ENCODE assay signal across 20 cellular contexts in the genomic region with DNA sequence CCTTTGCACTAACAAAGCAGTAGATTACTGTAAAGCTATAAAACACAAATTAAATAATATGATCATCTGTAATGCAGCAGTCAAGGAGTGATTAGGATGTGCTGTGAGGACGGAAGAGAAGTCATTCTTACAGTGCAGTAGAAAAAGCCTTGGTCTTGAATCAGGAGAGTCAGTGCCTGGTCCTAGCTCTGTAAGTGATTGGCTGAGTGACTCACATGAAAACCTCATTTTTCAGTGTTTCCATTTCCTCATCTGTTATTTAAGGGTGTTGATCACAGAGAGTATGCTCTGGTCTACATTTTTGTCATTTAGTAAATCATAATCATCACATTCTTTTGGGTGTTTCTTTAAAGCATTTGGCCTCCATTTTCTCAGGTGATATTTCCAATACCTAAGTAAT.
A peak's percentile ranks its signal among the peaks of the same experiment; 100 is the strongest.
DNase-seq lines count a peak whose midpoint lies in the region; ATAC-seq, FAIRE-seq and TF ChIP-seq lines count a peak whose summit lies in the region.
"Had no signal": no experiment of that assay in that cellular context is flagged by ENCODE, and none has a peak within 500 bp of the region (broad histone marks: within the 10 kb centered on the region; RNA-seq: fewer than 3 reads in every experiment).

No MANE protein-coding gene starts in this region.

- no peak overlapping the region for H2AK5ac ChIP-seq in mesenchymal stem cell (ENCODE audit: low read length, severe bottlenecking)

- no peaks in the 10 kb centered on the region for H4K20me1 ChIP-seq in HepG2 (ENCODE audit: insufficient read depth, low read length)

- intact Hi-C loops in HepG2 (cut with micrococcal nuclease; ENCODE audit: unreplicated experiment) (no loop called here), right lobe of liver (cut with DNase I) (no loop called here), Calu3 (cut with micrococcal nuclease; ENCODE audit: unreplicated experiment) (no loop called here)

- TF ChIP-seq EP300 in HepG2 (IDR thresholded peaks at IDR 0.05; ENCODE audit: low read depth in 2 of 2, low read length in 2 of 2): no peak
- TF ChIP-seq EP300 in HepG2 (CRISPR knock-in tag; IDR thresholded peaks at IDR 0.05; ENCODE audit: borderline replicate concordance): no peak

- H3K9ac ChIP-seq in HepG2 (ENCODE audit: insufficient read depth, low read depth, low read length): peak overlapping the region; percentile 80
- no peak overlapping the region for H3K9ac ChIP-seq in mesenchymal stem cell (ENCODE audit: low read length)

- no peak overlapping the region for H3K27ac Mint-ChIP-seq in activated naive CD8-positive, alpha-beta T cell treated with anti-CD3 and anti-CD28 coated beads for 36 hours
- no peak overlapping the region for H3K27ac Mint-ChIP-seq in Calu3 (ENCODE audit: unreplicated experiment)
- H3K27ac Mint-ChIP-seq: activated B cell treated with CpG ODN at 0.5 μM for 24 hours; activated T-helper 17 cell treated with anti-CD3 and anti-CD28 coated beads, Interleukin-2, amount 50 U/mL, for 72 hours; immature natural killer cell had no signal

- H3K18ac ChIP-seq in mesenchymal stem cell (ENCODE audit: low read depth in 1 of 2, low read length in 2 of 2): no peak overlapping the region

- in situ Hi-C loops in HepG2 (cut with HindIII; ENCODE audit: extremely low pct_ligation_motif_present, low pct_unique_long_range_greater_than_20kb): no loop called here

- FAIRE-seq in HepG2 (lab: Jason Lieb, UNC) (no peak), bronchial epithelial cell (lab: Jason Lieb, UNC) (no peak)
- FAIRE-seq: A549, colon had no signal

- H3K4ac ChIP-seq in mesenchymal stem cell (ENCODE audit: low read depth in 1 of 2, low read length in 2 of 2): no peak overlapping the region

- no peak for TF ChIP-seq RAD21 in HepG2 (CRISPR knock-in tag; IDR thresholded peaks at IDR 0.05)

- no peak overlapping the region for H3K4me3 Mint-ChIP-seq in activated naive CD8-positive, alpha-beta T cell treated with anti-CD3 and anti-CD28 coated beads for 36 hours
- H3K4me3 Mint-ChIP-seq in Calu3 (ENCODE audit: low read depth, unreplicated experiment): no peak overlapping the region
- H3K4me3 Mint-ChIP-seq: activated B cell treated with CpG ODN at 0.5 μM for 24 hours; activated T-helper 17 cell treated with anti-CD3 and anti-CD28 coated beads, Interleukin-2, amount 50 U/mL, for 72 hours; IgD-negative memory B cell; immature natural killer cell had no signal

- peaks cover 6% of the 10 kb centered on the region for H3K9me3 Mint-ChIP-seq in activated naive CD8-positive, alpha-beta T cell treated with anti-CD3 and anti-CD28 coated beads for 36 hours
- peaks cover 17% of the 10 kb centered on the region for H3K9me3 Mint-ChIP-seq in Calu3 (ENCODE audit: low read depth, unreplicated experiment)
- H3K9me3 Mint-ChIP-seq: activated T-helper 17 cell treated with anti-CD3 and anti-CD28 coated beads, Interleukin-2, amount 50 U/mL, for 72 hours had no signal

- H3K79me2 ChIP-seq in HepG2 (ENCODE audit: insufficient read depth, low read length): no peaks in the 10 kb centered on the region

- H3K4me3 ChIP-seq in HepG2 (replicated peaks in 1 of 3; ENCODE audit: insufficient read depth in 1 of 3, low read depth in 2 of 3, low read length in 3 of 3) (peak overlapping the region in 1 of 3 experiments; percentile 54; a peak in 2 of 6 replicates), right lobe of liver (no peak overlapping the region), bronchial epithelial cell (ENCODE audit: low read depth, low read length) (no peak overlapping the region), mesenchymal stem cell (ENCODE audit: insufficient read depth in 1 of 2, low read depth in 1 of 2, low read length in 2 of 2) (no peak overlapping the region)
- H3K4me3 ChIP-seq: A549 had no signal

- H3K9me3 ChIP-seq in HepG2 (ENCODE audit: low read length) (0 out of 2 replicates have a peak, but pooled peaks cover 5% of the 10 kb centered on the region), right lobe of liver (peaks cover 0 to 6% (median 0%) of the 10 kb centered on the region in 4 donors), mesenchymal stem cell (ENCODE audit: control insufficient read depth, low read length) (no peaks in the 10 kb centered on the region)

- H3K14ac ChIP-seq in mesenchymal stem cell (ENCODE audit: low read length in 2 of 2): no peak overlapping the region

- H3K4me1 Mint-ChIP-seq in activated naive CD8-positive, alpha-beta T cell treated with anti-CD3 and anti-CD28 coated beads for 36 hours: no peaks in the 10 kb centered on the region
- H3K4me1 Mint-ChIP-seq in Calu3 (ENCODE audit: low read depth, unreplicated experiment): no peaks in the 10 kb centered on the region
- H3K4me1 Mint-ChIP-seq: activated B cell treated with CpG ODN at 0.5 μM for 24 hours; activated T-helper 17 cell treated with anti-CD3 and anti-CD28 coated beads, Interleukin-2, amount 50 U/mL, for 72 hours; IgD-negative memory B cell; immature natural killer cell had no signal

- no peak overlapping the region for H4K91ac ChIP-seq in mesenchymal stem cell (ENCODE audit: low read length)

- H3K36me3 ChIP-seq in HepG2 (replicated peaks in 1 of 2; ENCODE audit: control insufficient read depth in 1 of 2, insufficient read depth in 2 of 2, low read length in 2 of 2): no peaks in the 10 kb centered on the region
- no peaks in the 10 kb centered on the region for H3K36me3 ChIP-seq in right lobe of liver
- H3K36me3 ChIP-seq in bronchial epithelial cell (ENCODE audit: control insufficient read depth, insufficient read depth, low read length): no peaks in the 10 kb centered on the region
- no peaks in the 10 kb centered on the region for H3K36me3 ChIP-seq in mesenchymal stem cell (ENCODE audit: control insufficient read depth in 1 of 2, insufficient read depth in 2 of 2, low read depth in 1 of 2, low read length in 2 of 2)

- H3K27ac ChIP-seq in HepG2 (ENCODE audit: extremely low read length, insufficient read depth, low read length): peak overlapping the region; percentile 97
- no peak overlapping the region for H3K27ac ChIP-seq in right lobe of liver
- H3K27ac ChIP-seq in mesenchymal stem cell (ENCODE audit: low read length, poor library complexity, severe bottlenecking): no peak overlapping the region
- H3K27ac ChIP-seq: A549 had no signal

- no peak for TF ChIP-seq CTCF in HepG2 (CRISPR knock-in tag; IDR thresholded peaks at IDR 0.05)
- TF ChIP-seq CTCF in right lobe of liver (IDR thresholded peaks at IDR 0.05): no peak
- no peak for TF ChIP-seq CTCF in bronchial epithelial cell (IDR thresholded peaks at IDR 0.05; ENCODE audit: insufficient read depth, low read length, severe bottlenecking)
- TF ChIP-seq CTCF in Calu3 (IDR thresholded peaks at IDR 0.05; ENCODE audit: unreplicated experiment): no peak

- ATAC-seq in HepG2: no peak
- no peak for ATAC-seq in right lobe of liver
- ATAC-seq in HG02759 (IDR thresholded peaks at IDR 0.05; ENCODE audit: unreplicated experiment): no peak
- ATAC-seq: A549; activated T-helper 17 cell treated with anti-CD3 and anti-CD28 coated beads, Interleukin-2, amount 50 U/mL, for 72 hours had no signal

- no peak for DNase-seq in HepG2 (ENCODE audit: low spot score)
- DNase-seq in right lobe of liver: no peak
- DNase-seq in bronchial epithelial cell (ENCODE audit: low read depth): peak; percentile 68
- DNase-seq in mesenchymal stem cell: peak; percentile 38
- no peak for DNase-seq in SW480 (ENCODE audit: low spot score)
- DNase-seq in activated naive CD8-positive, alpha-beta T cell treated with anti-CD3 and anti-CD28 coated beads for 36 hours: no peak
- DNase-seq in Calu3: no peak
- DNase-seq: activated B cell treated with CpG ODN at 0.5 μM for 24 hours; amniotic stem cell; immature natural killer cell; MV-4-11; NCI-H2029; Right ventricle myocardium superior; stimulated activated naive CD4-positive, alpha-beta T cell; T-helper 2 cell had no signal

- H3K4me2 ChIP-seq in HepG2 (ENCODE audit: low read depth, low read length) (peak overlapping the region; percentile 95), mesenchymal stem cell (ENCODE audit: low read length, poor library complexity, severe bottlenecking) (no peak overlapping the region)
- H3K4me2 ChIP-seq: A549 had no signal

- CTCF ChIA-PET in HepG2 (lab: Yijun Ruan, JAX; ENCODE audit: low intra/inter-chr PET ratio, low total read pairs): no interaction called here
- CTCF ChIA-PET in Calu3 (lab: Charles Lee): no interaction called here

- WGBS in HepG2 (ENCODE audit: low lambda C conversion rate): 96% methylated on average over 1 of the region's 1 CpG
- WGBS in right lobe of liver (ENCODE audit: insufficient coverage, low coverage, low lambda C conversion rate, missing lambda C conversion rate): 75% methylated on average over 1 of the region's 1 CpG
- 80% methylated on average over 1 of the region's 1 CpG for WGBS in mesenchymal stem cell

- BruUV-seq in HepG2 (replicated peaks; lab: Mats Ljungman, UMichigan) (no TSS peak), Calu3 (replicated peaks; lab: Mats Ljungman, UMichigan) (no TSS peak)

- no peak overlapping the region for H4K8ac ChIP-seq in mesenchymal stem cell (ENCODE audit: low read length)

- TF ChIP-seq POLR2A in HepG2 (IDR thresholded peaks at IDR 0.05; ENCODE audit: insufficient read depth in 1 of 2, low read depth in 2 of 2, low read length in 2 of 2) (no peak), right lobe of liver (IDR thresholded peaks at IDR 0.05) (no peak)

- POLR2A ChIA-PET in HepG2 (lab: Yijun Ruan, JAX): interaction anchor here (0.6 to 3.0 kb wide), 14 partner anchors 9 to 750 kb away, joined by 3 to 35 read pairs (median 5); a partner anchor contains a TSS

- no peak overlapping the region for H2BK5ac ChIP-seq in mesenchymal stem cell (ENCODE audit: low read depth, low read length, poor library complexity, severe bottlenecking)

- no peak overlapping the region for H2AFZ ChIP-seq in HepG2 (ENCODE audit: low read length)
- H2AFZ ChIP-seq in mesenchymal stem cell (ENCODE audit: low read depth, low read length): no peak overlapping the region

- H2BK120ac ChIP-seq in mesenchymal stem cell (ENCODE audit: low read depth, low read length): no peak overlapping the region

- peak overlapping the region in 1 of 2 experiments; percentile 29 for H2BK12ac ChIP-seq in mesenchymal stem cell (ENCODE audit: low read length in 2 of 2)

- H3K4me1 ChIP-seq in HepG2 (ENCODE audit: insufficient read depth, low read length) (peaks cover 45% of the 10 kb centered on the region), right lobe of liver (no peaks in the 10 kb centered on the region), mesenchymal stem cell (ENCODE audit: control insufficient read depth, insufficient read depth, low read depth, low read length) (peaks cover 6% of the 10 kb centered on the region)
- H3K4me1 ChIP-seq: A549 had no signal

- H3K23ac ChIP-seq in mesenchymal stem cell (ENCODE audit: low read length in 2 of 2): no peak overlapping the region

- H3K27me3 Mint-ChIP-seq in activated naive CD8-positive, alpha-beta T cell treated with anti-CD3 and anti-CD28 coated beads for 36 hours: no peaks in the 10 kb centered on the region
- H3K27me3 Mint-ChIP-seq in Calu3 (ENCODE audit: unreplicated experiment): no peaks in the 10 kb centered on the region
- H3K27me3 Mint-ChIP-seq: activated B cell treated with CpG ODN at 0.5 μM for 24 hours; activated T-helper 17 cell treated with anti-CD3 and anti-CD28 coated beads, Interleukin-2, amount 50 U/mL, for 72 hours; IgD-negative memory B cell had no signal

- H3K79me1 ChIP-seq in mesenchymal stem cell (replicated peaks; ENCODE audit: low read length, poor library complexity, severe bottlenecking): no peaks in the 10 kb centered on the region

- no peaks in the 10 kb centered on the region for H3K27me3 ChIP-seq in HepG2 (ENCODE audit: control insufficient read depth in 1 of 2, insufficient read depth in 2 of 2, low read length in 2 of 2)
- no peaks in the 10 kb centered on the region for H3K27me3 ChIP-seq in right lobe of liver
- no peaks in the 10 kb centered on the region for H3K27me3 ChIP-seq in bronchial epithelial cell (ENCODE audit: control insufficient read depth, insufficient read depth, low read length)
- no peaks in the 10 kb centered on the region for H3K27me3 ChIP-seq in mesenchymal stem cell (ENCODE audit: control insufficient read depth in 1 of 2, insufficient read depth in 1 of 2, low read length in 2 of 2)

- H2BK15ac ChIP-seq in mesenchymal stem cell (ENCODE audit: low read depth, poor library complexity, severe bottlenecking): no peak overlapping the region

- H3K36me3 Mint-ChIP-seq in activated naive CD8-positive, alpha-beta T cell treated with anti-CD3 and anti-CD28 coated beads for 36 hours: no peaks in the 10 kb centered on the region
- no peaks in the 10 kb centered on the region for H3K36me3 Mint-ChIP-seq in Calu3 (ENCODE audit: insufficient read depth, unreplicated experiment)

Comparison
In these comparisons a context has a peak if more than half of its experiments do, and no peak if none do; other contexts are left out.
1. DNase-seq: peak in bronchial epithelial cell (single experiment) and mesenchymal stem cell (single experiment); none in HepG2 (single experiment), right lobe of liver (0 of 3), SW480 (single experiment), activated naive CD8-positive, alpha-beta T cell treated with anti-CD3 and anti-CD28 coated beads for 36 hours (single experiment) and Calu3 (single experiment).